In genomic region chr1:117606608-117607261, GRCh38 we compare ENCODE assay signal across 8 cellular contexts. TPM values are rescaled to one million over a fixed set of nuclear protein-coding genes. Genes with fewer than 3 reads are reported as not detected.
A peak's percentile ranks its signal among the peaks of the same experiment; 100 is the strongest.
DNase-seq lines count a peak whose midpoint lies in the region; ATAC-seq and TF ChIP-seq lines count a peak whose summit lies in the region.

No MANE protein-coding gene starts in this region.

- no peak for ATAC-seq in GM18858 (IDR thresholded peaks at IDR 0.05; ENCODE audit: unreplicated experiment)

- H3K4me1 ChIP-seq in OCI-LY3 (ENCODE audit: low read length) (peaks cover 12% of the 10 kb centered on the region), urinary bladder (ENCODE audit: insufficient read depth) (no peaks in the 10 kb centered on the region)

- no peak overlapping the region for H3K27ac ChIP-seq in OCI-LY3 (ENCODE audit: low read length)
- peak overlapping the region; percentile 80 for H3K27ac ChIP-seq in urinary bladder (ENCODE audit: low read depth)

- peaks cover 3% of the 10 kb centered on the region; the same call in 1 of the 2 replicates for H4K20me1 ChIP-seq in OCI-LY3 (ENCODE audit: insufficient read depth, low read length)

- peak overlapping the region; percentile 84 for H3K4me2 ChIP-seq in OCI-LY3 (ENCODE audit: low read length)

- intact Hi-C loops in activated T-helper 2 cell treated with anti-CD3 and anti-CD28 coated beads, Interferon-gamma antibody, Interleukin-2, Interleukin-4, amounts not matched to agents 10 μg/mL and 5 μg/mL and 100 μg/mL, durations not matched to agents 14 hours and 24 hours and 36 hours (cut with micrococcal nuclease), result loop anchor here (1.0 to 10.0 kb wide), 7 partner anchors 9 to 1232 kb away; partner anchors contain the start of genes ATP1A1, GDAP2 and WDR3

- peak overlapping the region; percentile 58 for H3K9ac ChIP-seq in OCI-LY3 (ENCODE audit: low read length)

- peak overlapping the region; percentile 90 for H3K4me3 ChIP-seq in OCI-LY3 (ENCODE audit: low read length)
- peak overlapping the region; percentile 66 for H3K4me3 ChIP-seq in urinary bladder (ENCODE audit: low read depth, low read length)

- H3K27ac Mint-ChIP-seq in activated T-helper 2 cell treated with anti-CD3 and anti-CD28 coated beads, Interferon-gamma antibody, Interleukin-2, Interleukin-4, amounts not matched to agents 10 μg/mL and 5 μg/mL and 100 μg/mL, durations not matched to agents 14 hours and 24 hours and 36 hours, result peak overlapping the region; percentile 81

- H2AFZ ChIP-seq in OCI-LY3 (ENCODE audit: low read depth, low read length), result no peak overlapping the region

- H3K27me3 ChIP-seq in OCI-LY3 (ENCODE audit: low read depth, low read length), result peaks cover 12% of the 10 kb centered on the region; the same call in 1 of the 2 replicates

- peaks cover 5% of the 10 kb centered on the region; the same call in 1 of the 2 replicates for H3K79me2 ChIP-seq in OCI-LY3 (ENCODE audit: low read length)

- peaks cover 27% of the 10 kb centered on the region for H3K27me3 Mint-ChIP-seq in activated T-helper 2 cell treated with anti-CD3 and anti-CD28 coated beads, Interferon-gamma antibody, Interleukin-2, Interleukin-4, amounts not matched to agents 10 μg/mL and 5 μg/mL and 100 μg/mL, durations not matched to agents 14 hours and 24 hours and 36 hours (ENCODE audit: low read depth)

- H3K36me3 Mint-ChIP-seq in activated T-helper 2 cell treated with anti-CD3 and anti-CD28 coated beads, Interferon-gamma antibody, Interleukin-2, Interleukin-4, amounts not matched to agents 10 μg/mL and 5 μg/mL and 100 μg/mL, durations not matched to agents 14 hours and 24 hours and 36 hours (ENCODE audit: low read depth), result peaks cover 32% of the 10 kb centered on the region

- H3K9me3 Mint-ChIP-seq in activated T-helper 2 cell treated with anti-CD3 and anti-CD28 coated beads, Interferon-gamma antibody, Interleukin-2, Interleukin-4, amounts not matched to agents 10 μg/mL and 5 μg/mL and 100 μg/mL, durations not matched to agents 14 hours and 24 hours and 36 hours, result no peaks in the 10 kb centered on the region

- peaks cover 42% of the 10 kb centered on the region for H3K4me1 Mint-ChIP-seq in activated T-helper 2 cell treated with anti-CD3 and anti-CD28 coated beads, Interferon-gamma antibody, Interleukin-2, Interleukin-4, amounts not matched to agents 10 μg/mL and 5 μg/mL and 100 μg/mL, durations not matched to agents 14 hours and 24 hours and 36 hours (ENCODE audit: low read depth)

- no peak for TF ChIP-seq CTCF in OCI-LY3 (IDR thresholded peaks at IDR 0.05; ENCODE audit: low read depth, low read length)

- H3K36me3 ChIP-seq in OCI-LY3 (replicated peaks; ENCODE audit: low read depth, low read length) (no peaks in the 10 kb centered on the region), urinary bladder (ENCODE audit: insufficient read depth) (no peaks in the 10 kb centered on the region)

- no peaks in the 10 kb centered on the region for H3K9me3 ChIP-seq in OCI-LY3 (ENCODE audit: insufficient read depth, low read length)

- H3K4me3 Mint-ChIP-seq in activated T-helper 2 cell treated with anti-CD3 and anti-CD28 coated beads, Interferon-gamma antibody, Interleukin-2, Interleukin-4, amounts not matched to agents 10 μg/mL and 5 μg/mL and 100 μg/mL, durations not matched to agents 14 hours and 24 hours and 36 hours (ENCODE audit: low read depth), result peak overlapping the region; percentile 91

- DNase-seq in DMS79 treated with DMSO at 0.1 percent for 48 hours (lab: John Stamatoyannopoulos, UW) (peak; percentile 14), DMS79 (lab: John Stamatoyannopoulos, UW) (no peak), globus pallidus (ENCODE audit: low spot score) (peak; percentile 7), pons (ENCODE audit: low spot score) (peak; percentile 9)
- peak; percentile 51 for DNase-seq in activated T-helper 2 cell treated with anti-CD3 and anti-CD28 coated beads, Interferon-gamma antibody, Interleukin-2, Interleukin-4, amounts not matched to agents 10 μg/mL and 5 μg/mL and 100 μg/mL, durations not matched to agents 14 hours and 24 hours and 36 hours (ENCODE audit: low spot score)

- 5% methylated on average over 45 of the region's 45 CpGs for WGBS in urinary bladder

RNA-seq across cellular contexts. Expression of gene TENT5C, which starts 0.9 kb away (rescaled TPM):
- 11.2 and 11.6 TPM in 2 replicates for total RNA-seq in activated T-helper 2 cell treated with anti-CD3 and anti-CD28 coated beads, Interferon-gamma antibody, Interleukin-2, Interleukin-4, amounts not matched to agents 10 μg/mL and 5 μg/mL and 100 μg/mL, durations not matched to agents 14 hours and 24 hours and 36 hours
- 15.4 TPM for total RNA-seq in urinary bladder
- 2.3 TPM for polyA plus RNA-seq in urinary bladder
